Comparison of ENCODE assay signal across 1 cellular context in genomic region chr11:8070417-8071101, GRCh38.
TF ChIP-seq lines count a peak whose summit lies in the region.

No MANE protein-coding gene starts in this region.

TF ChIP-seq in WTC11, 78 proteins besides CTCF, POLR2A, EP300 and RAD21 (continued from another document):
- TF ChIP-seq, protein P1, sequence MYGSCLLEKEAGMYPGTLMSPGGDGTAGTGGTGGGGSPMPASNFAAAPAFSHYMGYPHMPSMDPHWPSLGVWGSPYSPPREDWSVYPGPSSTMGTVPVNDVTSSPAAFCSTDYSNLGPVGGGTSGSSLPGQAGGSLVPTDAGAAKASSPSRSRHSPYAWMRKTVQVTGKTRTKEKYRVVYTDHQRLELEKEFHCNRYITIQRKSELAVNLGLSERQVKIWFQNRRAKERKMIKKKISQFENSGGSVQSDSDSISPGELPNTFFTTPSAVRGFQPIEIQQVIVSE (CRISPR knock-in tag; IDR thresholded peaks at IDR 0.05; ENCODE audit: borderline replicate concordance), result no peak
TF ChIP-seq in WTC11: peak in this region for 0.
